Comparison of ENCODE assay signal across 29 cellular contexts in genomic region chr19:31525610-31526147, GRCh38.
"Had no signal": no experiment of that assay in that cellular context is flagged by ENCODE, and none has a peak within 500 bp of the region (broad histone marks: within the 10 kb centered on the region; RNA-seq: fewer than 3 reads in every experiment).

No MANE protein-coding gene starts in this region.

- H3K27ac ChIP-seq: SJSA1 had no signal

- H3K4me1 ChIP-seq: SJSA1 had no signal

- FAIRE-seq: bronchial epithelial cell, TTC549 had no signal

- H3K36me3 ChIP-seq: MG63, SJSA1 had no signal

- H3K27me3 ChIP-seq: MG63, SJSA1 had no signal

- ATAC-seq: activated CD4-positive, alpha-beta T cell treated with anti-CD3 and anti-CD28 coated beads for 36 hours; activated CD4-positive, CD25-positive, alpha-beta regulatory T cell treated with anti-CD3 and anti-CD28 coated beads, Interleukin-2, amount 50 U/mL, for 24 hours; activated CD8-positive, alpha-beta T cell treated with anti-CD3 and anti-CD28 coated beads, Interleukin-2, amount 10 ng/mL, durations not matched to agents 7 days and 5 days; activated naive CD4-positive, alpha-beta T cell treated with anti-CD3 and anti-CD28 coated beads, Interleukin-2, amount 50 U/mL, for 72 hours; Panc1; WTC11 had no signal

- H3K4me3 ChIP-seq: MG63, SJSA1 had no signal

- DNase-seq: activated CD4-positive, alpha-beta T cell treated with anti-CD3 and anti-CD28 coated beads for 36 hours; activated CD4-positive, alpha-beta T cell treated with anti-CD3 and anti-CD28 coated beads, Interleukin-2, amount 10 ng/mL, durations not matched to agents 7 days and 5 days; activated CD4-positive, alpha-beta T cell treated with anti-CD3 and anti-CD28 coated beads, Interleukin-2, amount 50 U/mL, for 48 hours; activated CD8-positive, alpha-beta T cell treated with anti-CD3 and anti-CD28 coated beads, Interleukin-2, amount 10 ng/mL, durations not matched to agents 7 days and 5 days; activated gamma-delta T cell treated with Interleukin-2 at 50 U/mL for 16 hours; activated naive CD4-positive, alpha-beta T cell treated with anti-CD3 and anti-CD28 coated beads for 36 hours; activated T-cell treated with anti-CD3 and anti-CD28 coated beads, Interleukin-2, amount 50 U/mL, for 24 hours; anterior cingulate cortex; caudate nucleus; cerebellar nuclear complex; Kasumi-1; MG63; NCI-H1048; NCI-H1105 treated with DMSO at 0.1 percent for 48 hours; NCI-H1436; NCI-H1694; NCI-H1930; NCI-H2081 treated with DMSO at 0.1 percent for 48 hours; NCI-H226; NCI-H524 treated with DMSO at 0.1 percent for 48 hours; SHP77; SK-N-SH had no signal
